ENCODE assay signal across 8 cellular contexts in the genomic region with DNA sequence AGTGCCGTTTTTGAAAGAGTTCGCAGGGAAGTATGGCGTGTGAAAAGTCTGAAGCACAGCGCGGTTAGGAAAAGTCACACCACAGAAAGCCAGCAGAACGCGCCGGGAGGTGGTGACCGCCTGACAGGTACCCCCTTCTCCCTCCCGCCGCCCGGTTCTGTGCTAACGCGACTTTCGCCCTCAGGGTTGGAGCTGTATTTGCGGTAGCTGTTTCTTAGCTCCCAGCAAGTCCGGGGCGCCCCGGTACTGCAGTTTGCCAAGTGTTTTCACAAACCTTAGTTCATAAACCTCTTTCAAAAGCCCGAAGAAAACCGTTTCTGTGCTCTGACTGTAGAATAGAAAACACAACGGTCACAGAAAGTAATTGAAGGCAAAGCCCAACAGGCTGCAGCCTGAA. TPM values are rescaled to one million over a fixed set of nuclear protein-coding genes. Genes with fewer than 3 reads are reported as not detected.
A peak's percentile ranks its signal among the peaks of the same experiment; 100 is the strongest.
DNase-seq lines count a peak whose midpoint lies in the region; ATAC-seq, FAIRE-seq and TF ChIP-seq lines count a peak whose summit lies in the region.

No MANE protein-coding gene starts in this region.

- H3K79me2 ChIP-seq in keratinocyte (ENCODE audit: control insufficient read depth, insufficient read depth, low read length): peaks cover 20% of the 10 kb centered on the region

- peak; percentile 47 for DNase-seq in brain microvascular endothelial cell
- DNase-seq in keratinocyte (ENCODE audit: low read depth, low spot score): no peak
- peak; percentile 42 for DNase-seq in stimulated activated CD4-positive, alpha-beta T cell treated with anti-CD3 and anti-CD28 coated beads, Interleukin-1b, Interleukin-23, amount 100 ng/mL, for 48 hours
- DNase-seq in pons (ENCODE audit: low spot score): no peak

- dilution Hi-C loops in keratinocyte (cut with MboI; ENCODE audit: extremely low pct_ligation_motif_present, low sequenced_read_pairs): no loop called here

- H3K36me3 ChIP-seq in BLaER1 (no peaks in the 10 kb centered on the region), brain microvascular endothelial cell (replicated peaks) (no peaks in the 10 kb centered on the region), keratinocyte (ENCODE audit: control insufficient read depth in 2 of 2, extremely low read depth in 1 of 2, insufficient read depth in 2 of 2, low read length in 2 of 2) (no peaks in the 10 kb centered on the region)

- TF ChIP-seq CTCF in brain microvascular endothelial cell (IDR thresholded peaks at IDR 0.05; ENCODE audit: low read depth, low read length, missing control alignments) (peak; percentile 24), keratinocyte (optimal IDR thresholded peaks at IDR 0.05 in 1 of 3, IDR thresholded peaks at IDR 0.05 in 1 of 3, conservative IDR thresholded peaks at IDR 0.05 in 1 of 3; ENCODE audit: extremely low read depth in 1 of 3, insufficient read depth in 2 of 3, low read length in 3 of 3) (no peak)

- H4K20me1 ChIP-seq in BLaER1 (peaks cover 10% of the 10 kb centered on the region; the same call in 1 of the 2 replicates), keratinocyte (ENCODE audit: control insufficient read depth, extremely low read depth, insufficient read depth, low read length) (no peaks in the 10 kb centered on the region)

- H3K4me1 ChIP-seq in BLaER1: peaks cover 19% of the 10 kb centered on the region
- H3K4me1 ChIP-seq in keratinocyte (ENCODE audit: control insufficient read depth, extremely low read depth, insufficient read depth, low read length): peaks cover 15% of the 10 kb centered on the region

- peak overlapping the region; percentile 84 for H3K4me3 ChIP-seq in BLaER1
- H3K4me3 ChIP-seq in brain microvascular endothelial cell (ENCODE audit: low read depth, low read length): peak overlapping the region; percentile 87
- peak overlapping the region; percentile 86 to 93 (median 93) for H3K4me3 ChIP-seq in keratinocyte (ENCODE audit: control insufficient read depth in 2 of 3, extremely low read depth in 1 of 3, insufficient read depth in 2 of 3, low read depth in 1 of 3, low read length in 3 of 3)

- H3K9me3 ChIP-seq in BLaER1 (no peaks in the 10 kb centered on the region), keratinocyte (ENCODE audit: control insufficient read depth, low read depth, low read length) (no peaks in the 10 kb centered on the region)

- H2AFZ ChIP-seq in keratinocyte (ENCODE audit: control insufficient read depth, low read length): peak overlapping the region; percentile 97

- in situ Hi-C loops in brain microvascular endothelial cell (cut with HindIII; ENCODE audit: low pct_ligation_motif_present, low sequenced_read_pairs): no loop called here

- H3K9me1 ChIP-seq in keratinocyte (ENCODE audit: control insufficient read depth, extremely low read depth, insufficient read depth, low read length): no peaks in the 10 kb centered on the region

- H3K4me2 ChIP-seq in BLaER1 (peak overlapping the region; percentile 99), keratinocyte (ENCODE audit: control insufficient read depth, extremely low read depth, insufficient read depth, low read depth, low read length) (peak overlapping the region; percentile 93)

- H3K27me3 ChIP-seq in BLaER1 (peaks cover 37% of the 10 kb centered on the region), brain microvascular endothelial cell (replicated peaks) (no peaks in the 10 kb centered on the region), keratinocyte (ENCODE audit: control insufficient read depth, extremely low read depth, insufficient read depth, low read length) (no peaks in the 10 kb centered on the region)

- ATAC-seq in GM19043 (IDR thresholded peaks at IDR 0.05; ENCODE audit: low read depth, unreplicated experiment): peak; percentile 43
- peak; percentile 42 for ATAC-seq in HG03175 (IDR thresholded peaks at IDR 0.05; ENCODE audit: unreplicated experiment)
- peak; percentile 44 for ATAC-seq in SK-N-SH treated with all-trans-retinoic acid at 6 μM for 48 hours

- no peak overlapping the region for H3K27ac ChIP-seq in BLaER1
- H3K27ac ChIP-seq in brain microvascular endothelial cell: peak overlapping the region; percentile 49
- no peak overlapping the region for H3K27ac ChIP-seq in keratinocyte (ENCODE audit: control insufficient read depth, insufficient read depth, low read length)

- FAIRE-seq in keratinocyte (lab: Jason Lieb, UNC): no peak

- peak overlapping the region; percentile 76; the same call in 1 of the 2 replicates for H3K9ac ChIP-seq in BLaER1
- peak overlapping the region; percentile 86 for H3K9ac ChIP-seq in keratinocyte (ENCODE audit: control insufficient read depth, extremely low read depth, insufficient read depth, low read length)

TF ChIP-seq in SK-N-SH treated with all-trans-retinoic acid at 6 μM for 48 hours, 23 proteins besides CTCF, POLR2A, EP300 and RAD21 (continues in another document):
- no peak for TF ChIP-seq TOX (CRISPR knock-in tag; IDR thresholded peaks at IDR 0.05; ENCODE audit: borderline replicate concordance)
- TF ChIP-seq, protein P1, sequence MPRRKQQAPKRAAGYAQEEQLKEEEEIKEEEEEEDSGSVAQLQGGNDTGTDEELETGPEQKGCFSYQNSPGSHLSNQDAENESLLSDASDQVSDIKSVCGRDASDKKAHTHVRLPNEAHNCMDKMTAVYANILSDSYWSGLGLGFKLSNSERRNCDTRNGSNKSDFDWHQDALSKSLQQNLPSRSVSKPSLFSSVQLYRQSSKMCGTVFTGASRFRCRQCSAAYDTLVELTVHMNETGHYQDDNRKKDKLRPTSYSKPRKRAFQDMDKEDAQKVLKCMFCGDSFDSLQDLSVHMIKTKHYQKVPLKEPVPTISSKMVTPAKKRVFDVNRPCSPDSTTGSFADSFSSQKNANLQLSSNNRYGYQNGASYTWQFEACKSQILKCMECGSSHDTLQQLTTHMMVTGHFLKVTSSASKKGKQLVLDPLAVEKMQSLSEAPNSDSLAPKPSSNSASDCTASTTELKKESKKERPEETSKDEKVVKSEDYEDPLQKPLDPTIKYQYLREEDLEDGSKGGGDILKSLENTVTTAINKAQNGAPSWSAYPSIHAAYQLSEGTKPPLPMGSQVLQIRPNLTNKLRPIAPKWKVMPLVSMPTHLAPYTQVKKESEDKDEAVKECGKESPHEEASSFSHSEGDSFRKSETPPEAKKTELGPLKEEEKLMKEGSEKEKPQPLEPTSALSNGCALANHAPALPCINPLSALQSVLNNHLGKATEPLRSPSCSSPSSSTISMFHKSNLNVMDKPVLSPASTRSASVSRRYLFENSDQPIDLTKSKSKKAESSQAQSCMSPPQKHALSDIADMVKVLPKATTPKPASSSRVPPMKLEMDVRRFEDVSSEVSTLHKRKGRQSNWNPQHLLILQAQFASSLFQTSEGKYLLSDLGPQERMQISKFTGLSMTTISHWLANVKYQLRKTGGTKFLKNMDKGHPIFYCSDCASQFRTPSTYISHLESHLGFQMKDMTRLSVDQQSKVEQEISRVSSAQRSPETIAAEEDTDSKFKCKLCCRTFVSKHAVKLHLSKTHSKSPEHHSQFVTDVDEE (CRISPR knock-in tag; IDR thresholded peaks at IDR 0.05): no peak
- TF ChIP-seq, protein P2, sequence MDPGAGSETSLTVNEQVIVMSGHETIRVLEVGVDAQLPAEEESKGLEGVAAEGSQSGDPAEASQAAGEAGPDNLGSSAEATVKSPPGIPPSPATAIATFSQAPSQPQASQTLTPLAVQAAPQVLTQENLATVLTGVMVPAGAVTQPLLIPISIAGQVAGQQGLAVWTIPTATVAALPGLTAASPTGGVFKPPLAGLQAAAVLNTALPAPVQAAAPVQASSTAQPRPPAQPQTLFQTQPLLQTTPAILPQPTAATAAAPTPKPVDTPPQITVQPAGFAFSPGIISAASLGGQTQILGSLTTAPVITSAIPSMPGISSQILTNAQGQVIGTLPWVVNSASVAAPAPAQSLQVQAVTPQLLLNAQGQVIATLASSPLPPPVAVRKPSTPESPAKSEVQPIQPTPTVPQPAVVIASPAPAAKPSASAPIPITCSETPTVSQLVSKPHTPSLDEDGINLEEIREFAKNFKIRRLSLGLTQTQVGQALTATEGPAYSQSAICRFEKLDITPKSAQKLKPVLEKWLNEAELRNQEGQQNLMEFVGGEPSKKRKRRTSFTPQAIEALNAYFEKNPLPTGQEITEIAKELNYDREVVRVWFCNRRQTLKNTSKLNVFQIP (CRISPR knock-in tag; IDR thresholded peaks at IDR 0.05; ENCODE audit: borderline replicate concordance, low read depth): no peak
- TF ChIP-seq TCF4 (CRISPR knock-in tag; IDR thresholded peaks at IDR 0.05; ENCODE audit: borderline replicate concordance): no peak
- TF ChIP-seq, protein P3, sequence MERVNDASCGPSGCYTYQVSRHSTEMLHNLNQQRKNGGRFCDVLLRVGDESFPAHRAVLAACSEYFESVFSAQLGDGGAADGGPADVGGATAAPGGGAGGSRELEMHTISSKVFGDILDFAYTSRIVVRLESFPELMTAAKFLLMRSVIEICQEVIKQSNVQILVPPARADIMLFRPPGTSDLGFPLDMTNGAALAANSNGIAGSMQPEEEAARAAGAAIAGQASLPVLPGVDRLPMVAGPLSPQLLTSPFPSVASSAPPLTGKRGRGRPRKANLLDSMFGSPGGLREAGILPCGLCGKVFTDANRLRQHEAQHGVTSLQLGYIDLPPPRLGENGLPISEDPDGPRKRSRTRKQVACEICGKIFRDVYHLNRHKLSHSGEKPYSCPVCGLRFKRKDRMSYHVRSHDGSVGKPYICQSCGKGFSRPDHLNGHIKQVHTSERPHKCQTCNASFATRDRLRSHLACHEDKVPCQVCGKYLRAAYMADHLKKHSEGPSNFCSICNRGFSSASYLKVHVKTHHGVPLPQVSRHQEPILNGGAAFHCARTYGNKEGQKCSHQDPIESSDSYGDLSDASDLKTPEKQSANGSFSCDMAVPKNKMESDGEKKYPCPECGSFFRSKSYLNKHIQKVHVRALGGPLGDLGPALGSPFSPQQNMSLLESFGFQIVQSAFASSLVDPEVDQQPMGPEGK (CRISPR knock-in tag; IDR thresholded peaks at IDR 0.05; ENCODE audit: borderline replicate concordance): no peak
- TF ChIP-seq ZNF70 (CRISPR knock-in tag; IDR thresholded peaks at IDR 0.05): no peak

RNA-seq across cellular contexts. Expression of a gene that starts 0.4 kb away (rescaled TPM):
- 5.4 to 6.9 TPM (median 5.5 TPM) in 3 replicates for polyA plus RNA-seq in keratinocyte
- polyA plus RNA-seq in keratinocyte (2011; ENCODE audit: low read depth): 15.3 TPM
- polyA plus RNA-seq in keratinocyte (2011; cell fraction: cytosol; rRNA removed): 1.6 and 2.5 TPM in 2 replicates
- polyA plus RNA-seq in keratinocyte (2011; cell fraction: nucleus; rRNA removed): 10.0 and 14.5 TPM in 2 replicates
- 4.5 and 4.8 TPM in 2 replicates for polyA plus RNA-seq in keratinocyte (2012; ENCODE audit: low replicate concordance)
- 7.9 to 21.2 TPM (median 11.8 TPM) in 3 replicates for polyA minus RNA-seq in keratinocyte
- polyA minus RNA-seq in keratinocyte (2011; cell fraction: cytosol; rRNA and poly(A)+ RNA removed): 5.6 TPM
- polyA minus RNA-seq in keratinocyte (2011; cell fraction: nucleus; rRNA and poly(A)+ RNA removed): 23.3 and 37.2 TPM in 2 replicates

RNA-seq across cellular contexts. Expression of a gene that starts 56.9 kb away (rescaled TPM):
- 4.2 to 8.3 TPM (median 7.4 TPM) in 3 replicates for polyA plus RNA-seq in keratinocyte
- polyA plus RNA-seq in keratinocyte (2011; ENCODE audit: low read depth): 1.6 TPM
- polyA plus RNA-seq in keratinocyte (2011; cell fraction: cytosol; rRNA removed): 2.9 and 6.7 TPM in 2 replicates
- 5.1 and 6.3 TPM in 2 replicates for polyA plus RNA-seq in keratinocyte (2011; cell fraction: nucleus; rRNA removed)
- 2.9 and 4.4 TPM in 2 replicates for polyA plus RNA-seq in keratinocyte (2012; ENCODE audit: low replicate concordance)
- polyA minus RNA-seq in keratinocyte: 3.2 to 12.5 TPM (median 10.1 TPM) in 3 replicates
- polyA minus RNA-seq in keratinocyte (2011; cell fraction: cytosol; rRNA and poly(A)+ RNA removed): 2.7 TPM
- polyA minus RNA-seq in keratinocyte (2011; cell fraction: nucleus; rRNA and poly(A)+ RNA removed): 5.4 and 8.9 TPM in 2 replicates

Comparison
In these comparisons a context has a peak if more than half of its experiments do, and no peak if none do; other contexts are left out.
1. DNase-seq: peak in brain microvascular endothelial cell (single experiment) and stimulated activated CD4-positive, alpha-beta T cell treated with anti-CD3 and anti-CD28 coated beads, Interleukin-1b, Interleukin-23, amount 100 ng/mL, for 48 hours (single experiment); none in keratinocyte (single experiment) and pons (single experiment).
2. Peak in every context shown above with its lines, with median percentiles within 50 percentile points of each other: H3K4me3 ChIP-seq and ATAC-seq.